In the genomic region with DNA sequence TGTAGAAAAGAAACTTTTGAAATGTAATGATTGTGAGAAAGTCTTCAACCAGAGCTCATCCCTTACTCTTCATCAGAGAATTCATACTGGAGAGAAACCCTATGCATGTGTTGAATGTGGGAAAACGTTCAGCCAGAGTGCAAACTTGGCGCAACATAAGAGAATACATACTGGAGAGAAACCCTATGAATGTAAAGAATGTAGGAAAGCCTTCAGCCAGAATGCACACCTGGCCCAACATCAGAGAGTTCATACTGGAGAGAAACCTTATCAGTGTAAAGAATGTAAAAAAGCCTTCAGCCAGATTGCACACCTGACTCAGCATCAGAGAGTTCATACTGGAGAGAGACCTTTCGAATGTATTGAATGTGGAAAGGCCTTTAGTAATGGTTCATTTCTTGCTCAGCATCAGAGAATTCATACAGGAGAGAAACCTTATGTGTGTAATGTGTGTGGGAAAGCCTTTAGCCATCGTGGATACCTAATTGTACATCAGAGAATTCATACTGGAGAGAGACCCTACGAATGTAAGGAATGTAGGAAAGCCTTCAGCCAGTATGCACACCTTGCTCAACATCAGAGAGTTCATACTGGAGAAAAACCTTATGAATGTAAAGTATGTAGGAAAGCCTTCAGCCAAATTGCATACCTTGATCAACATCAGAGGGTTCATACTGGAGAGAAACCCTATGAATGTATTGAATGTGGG, we compare ENCODE assay signal across 27 cellular contexts. TPM values are rescaled to one million over a fixed set of nuclear protein-coding genes. Genes with fewer than 3 reads are reported as not detected.
A peak's percentile ranks its signal among the peaks of the same experiment; 100 is the strongest.
DNase-seq lines count a peak whose midpoint lies in the region; ATAC-seq and TF ChIP-seq lines count a peak whose summit lies in the region.
"Had no signal": no experiment of that assay in that cellular context is flagged by ENCODE, and none has a peak within 500 bp of the region (broad histone marks: within the 10 kb centered on the region; RNA-seq: fewer than 3 reads in every experiment).

No MANE protein-coding gene starts in this region.

- no peak for ATAC-seq in GM23338
- ATAC-seq: activated CD4-positive, alpha-beta T cell treated with anti-CD3 and anti-CD28 coated beads for 36 hours; gastroesophageal sphincter; pancreas; sciatic nerve had no signal

- no peak overlapping the region for H2AFZ ChIP-seq in GM23338

- no peaks in the 10 kb centered on the region for H3F3A ChIP-seq in GM23338 (replicated peaks; ENCODE audit: low read depth)

- H3K27me3 Mint-ChIP-seq in GM23338 (ENCODE audit: insufficient read depth, low read depth, poor library complexity) (no peaks in the 10 kb centered on the region), CD14-positive monocyte (ENCODE audit: low read depth in 3 of 3) (no peaks in the 10 kb centered on the region)
- H3K27me3 Mint-ChIP-seq: activated CD4-positive, alpha-beta T cell treated with anti-CD3 and anti-CD28 coated beads for 36 hours; CD4-positive, alpha-beta memory T cell had no signal

- H3K79me2 ChIP-seq in GM23338 (replicated peaks; ENCODE audit: insufficient read depth) = no peaks in the 10 kb centered on the region

- H3K27me3 ChIP-seq in GM23338 (ENCODE audit: insufficient read depth) = no peaks in the 10 kb centered on the region
- no peaks in the 10 kb centered on the region for H3K27me3 ChIP-seq in adipocyte (replicated peaks; ENCODE audit: control insufficient read depth, insufficient read depth, low read length)
- H3K27me3 ChIP-seq in skeletal muscle tissue (ENCODE audit: control insufficient read depth in 3 of 3, insufficient read depth in 3 of 3, low read length in 3 of 3) = no peaks in the 10 kb centered on the region
- H3K27me3 ChIP-seq: gastroesophageal sphincter, pancreas, Peyer's patch, SJCRH30, suprapubic skin had no signal

- TF ChIP-seq CTCF in GM23338 (conservative IDR thresholded peaks at IDR 0.05; ENCODE audit: low read depth in 2 of 2) = no peak
- TF ChIP-seq CTCF in fibroblast of pulmonary artery (IDR thresholded peaks at IDR 0.05; ENCODE audit: low read length, missing control alignments) = no peak
- TF ChIP-seq CTCF in CD14-positive monocyte (IDR thresholded peaks at IDR 0.05) = no peak

- DNase-seq in GM23338 (ENCODE audit: low spot score) (no peak), adipocyte (ENCODE audit: low read depth) (no peak), fibroblast of pulmonary artery (ENCODE audit: low read depth) (peak; percentile 11), SIG-M5 (lab: John Stamatoyannopoulos, UW) (no peak), CD14-positive monocyte (ENCODE audit: low spot score) (no peak), SKM-1 treated with dmso at 0.1 percent for 144 hours (lab: John Stamatoyannopoulos, UW; ENCODE audit: unreplicated experiment) (no peak)
- DNase-seq: activated CD4-positive, alpha-beta T cell treated with anti-CD3 and anti-CD28 coated beads for 36 hours; activated naive CD4-positive, alpha-beta T cell treated with anti-CD3 and anti-CD28 coated beads for 36 hours; activated T-cell treated with anti-CD3 and anti-CD28 coated beads, Interleukin-2, amount 50 U/mL, for 48 hours; aorta; CD4-positive, alpha-beta memory T cell; central memory CD4-positive, alpha-beta T cell; DMS79; dorsolateral prefrontal cortex; mammary epithelial cell; NCI-H1092 treated with DMSO at 0.1 percent for 48 hours; NCI-H2029 treated with DMSO at 0.1 percent for 48 hours; pancreas; Peyer's patch; T-helper 1 cell had no signal

- H4K20me1 ChIP-seq in GM23338 (replicated peaks; ENCODE audit: insufficient read depth) = no peaks in the 10 kb centered on the region

- intact Hi-C loops in CD14-positive monocyte (cut with micrococcal nuclease) = no loop called here

- no peak overlapping the region for H3K27ac Mint-ChIP-seq in GM23338
- H3K27ac Mint-ChIP-seq in CD14-positive monocyte = no peak overlapping the region
- H3K27ac Mint-ChIP-seq: activated CD4-positive, alpha-beta T cell treated with anti-CD3 and anti-CD28 coated beads for 36 hours; activated naive CD4-positive, alpha-beta T cell treated with anti-CD3 and anti-CD28 coated beads for 36 hours; nephron had no signal

- no peaks in the 10 kb centered on the region for H3K4me1 ChIP-seq in GM23338 (ENCODE audit: insufficient read depth)
- H3K4me1 ChIP-seq in adipocyte (ENCODE audit: control insufficient read depth, insufficient read depth, low read length) = no peaks in the 10 kb centered on the region
- H3K4me1 ChIP-seq in skeletal muscle tissue (ENCODE audit: control insufficient read depth in 3 of 3, insufficient read depth in 3 of 3, low read length in 3 of 3) = no peaks in the 10 kb centered on the region
- H3K4me1 ChIP-seq: gastroesophageal sphincter, pancreas, Peyer's patch, SJCRH30, suprapubic skin had no signal

- H3K4me2 ChIP-seq in GM23338 = no peak overlapping the region

- H3K4me3 ChIP-seq in GM23338 (peak overlapping the region; percentile 17; the same call in 1 of the 2 replicates), adipocyte (ENCODE audit: low read length) (peak overlapping the region; percentile 75), fibroblast of pulmonary artery (replicated peaks; ENCODE audit: low read depth, low read length) (no peak overlapping the region), skeletal muscle tissue (ENCODE audit: low read length in 3 of 3) (peak overlapping the region in 2 of 3 donors; percentile 33 to 64)
- H3K4me3 ChIP-seq: dorsolateral prefrontal cortex, gastroesophageal sphincter, pancreas, Peyer's patch, SJCRH30, suprapubic skin had no signal

- H3K36me3 ChIP-seq in GM23338 (ENCODE audit: insufficient read depth) (peaks cover 55% of the 10 kb centered on the region), adipocyte (ENCODE audit: control insufficient read depth, insufficient read depth, low read length, severe bottlenecking) (peaks cover 66% of the 10 kb centered on the region), skeletal muscle tissue (ENCODE audit: control insufficient read depth in 3 of 3, insufficient read depth in 3 of 3, low read length in 3 of 3) (peaks cover 22 to 39% (median 35%) of the 10 kb centered on the region in 3 donors)

- H3K9me3 Mint-ChIP-seq in GM23338 (peaks cover 99% of the 10 kb centered on the region), CD14-positive monocyte (peaks cover 45 to 96% (median 94%) of the 10 kb centered on the region in 7 donors)

- H3K4me3 Mint-ChIP-seq in GM23338 (no peak overlapping the region), CD14-positive monocyte (no peak overlapping the region)
- H3K4me3 Mint-ChIP-seq: activated CD4-positive, alpha-beta T cell treated with anti-CD3 and anti-CD28 coated beads for 36 hours; activated naive CD4-positive, alpha-beta T cell treated with anti-CD3 and anti-CD28 coated beads for 36 hours; CD4-positive, alpha-beta memory T cell; nephron had no signal

- H3K9ac ChIP-seq in adipocyte (ENCODE audit: low read length) = no peak overlapping the region
- H3K9ac ChIP-seq in skeletal muscle tissue (ENCODE audit: low read depth in 1 of 3, low read length in 3 of 3) = no peak overlapping the region

- peaks cover 82% of the 10 kb centered on the region for H3K36me3 Mint-ChIP-seq in GM23338 (ENCODE audit: low read depth)
- H3K36me3 Mint-ChIP-seq in CD14-positive monocyte = peaks cover 24 to 40% of the 10 kb centered on the region in 2 donors

- H3K4me1 Mint-ChIP-seq in GM23338 (no peaks in the 10 kb centered on the region), CD14-positive monocyte (no peaks in the 10 kb centered on the region)
- H3K4me1 Mint-ChIP-seq: activated CD4-positive, alpha-beta T cell treated with anti-CD3 and anti-CD28 coated beads for 36 hours; CD4-positive, alpha-beta memory T cell; nephron had no signal

- no peak overlapping the region for H3K27ac ChIP-seq in GM23338 (ENCODE audit: low read depth)
- no peak overlapping the region for H3K27ac ChIP-seq in skeletal muscle tissue (ENCODE audit: low read depth, low read length)
- H3K27ac ChIP-seq: dorsolateral prefrontal cortex, gastroesophageal sphincter, pancreas, Peyer's patch, SJCRH30, suprapubic skin had no signal

- H3K9me2 ChIP-seq in GM23338 (ENCODE audit: insufficient read depth) = no peaks in the 10 kb centered on the region

- H3K9me3 ChIP-seq in adipocyte (ENCODE audit: control insufficient read depth, low read length) (peaks cover 100% of the 10 kb centered on the region), skeletal muscle tissue (ENCODE audit: control insufficient read depth in 3 of 3, low read length in 3 of 3) (peaks cover 51 to 78% (median 58%) of the 10 kb centered on the region in 3 donors)

TF ChIP-seq in GM23338, 12 proteins besides CTCF, POLR2A, EP300 and RAD21 (continues in another document):
- TF ChIP-seq POLR2AphosphoS5 (IDR thresholded peaks at IDR 0.05; ENCODE audit: low read depth) = no peak
- no peak for TF ChIP-seq CREB1 (CRISPR knock-in tag; IDR thresholded peaks at IDR 0.05; ENCODE audit: low read depth)
- TF ChIP-seq ZNF114 (CRISPR knock-in tag; IDR thresholded peaks at IDR 0.05) = no peak

RNA-seq across cellular contexts. Expression of a gene that starts 19.3 kb away (rescaled TPM):
- total RNA-seq in GM23338 (2014; rRNA removed; shearing (Covaris generic)) = 2.4 and 4.0 TPM in 2 replicates
- polyA plus RNA-seq in GM23338 (2016; fragmentation: Nextera tagmentation; extraction: Ambion mirVana) (3.6 and 6.3 TPM in 2 replicates), CD14-positive monocyte (1 to 10 TPM; 4.0 to 6.6 TPM)
- total RNA-seq in skeletal muscle tissue = 8.4 TPM

RNA-seq across cellular contexts. Expression of a gene that starts 30.1 kb away (rescaled TPM):
- 3.9 and 8.0 TPM in 2 replicates for total RNA-seq in GM23338 (2014; rRNA removed; shearing (Covaris generic))
- 4.1 and 5.0 TPM in 2 replicates for polyA plus RNA-seq in GM23338 (2016; fragmentation: Nextera tagmentation; extraction: Ambion mirVana)
- total RNA-seq in skeletal muscle tissue = 4.2 TPM
- 1 to 10 TPM; 1.4 to 4.9 TPM for polyA plus RNA-seq in CD14-positive monocyte

RNA-seq across cellular contexts. Expression of a gene that starts 53.7 kb away (rescaled TPM):
- total RNA-seq in GM23338 (2014; rRNA removed; shearing (Covaris generic)) = 8.3 and 8.6 TPM in 2 replicates
- polyA plus RNA-seq in GM23338 (2016; fragmentation: Nextera tagmentation; extraction: Ambion mirVana) = 4.9 and 5.6 TPM in 2 replicates
- 4.7 TPM for total RNA-seq in skeletal muscle tissue
- polyA plus RNA-seq in CD14-positive monocyte = under 1 TPM in 1 of 2 donors, not detected in 1; 0.14 TPM
- total RNA-seq: NCI-H460 had no signal
